ENCODE assay signal across 32 cellular contexts in the genomic region with DNA sequence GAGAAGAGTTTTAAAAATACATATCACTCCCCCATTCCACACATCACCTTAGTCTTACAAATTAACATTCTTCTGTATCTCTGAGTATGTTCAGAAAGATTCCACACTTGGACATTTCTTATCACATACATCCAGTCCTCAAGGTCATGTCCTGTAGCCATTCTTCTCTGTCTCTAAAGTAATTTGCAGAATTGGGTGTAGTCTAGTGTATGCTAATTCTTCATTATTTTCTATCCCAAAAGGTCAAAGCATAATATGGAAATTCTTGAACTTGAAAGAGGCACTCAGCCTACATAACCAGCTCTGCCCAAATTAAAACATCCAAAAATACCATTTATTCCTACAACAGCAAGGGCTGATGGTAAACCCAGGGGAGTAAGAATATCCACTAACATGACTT.
"Had no signal": no experiment of that assay in that cellular context is flagged by ENCODE, and none has a peak within 500 bp of the region (broad histone marks: within the 10 kb centered on the region; RNA-seq: fewer than 3 reads in every experiment).

No MANE protein-coding gene starts in this region.

- H3K4me1 ChIP-seq: adrenal gland, ascending aorta, body of pancreas, breast epithelium had no signal

- H3K27me3 ChIP-seq: adrenal gland, ascending aorta, body of pancreas, brain microvascular endothelial cell, breast epithelium, cardiac muscle cell had no signal

- H3K4me3 ChIP-seq: adrenal gland, ascending aorta, body of pancreas, breast epithelium, cardiac muscle cell had no signal

- FAIRE-seq: astrocyte, bronchial epithelial cell had no signal

- DNase-seq: activated effector memory CD4-positive, alpha-beta T cell treated with anti-CD3 and anti-CD28 coated beads, Interleukin-2, amount 50 U/mL, for 16 hours; activated effector memory CD4-positive, alpha-beta T cell treated with Interleukin-2 at 50 U/mL for 16 hours; activated gamma-delta T cell; activated gamma-delta T cell treated with Interleukin-2 at 50 U/mL for 16 hours; activated naive CD4-positive, alpha-beta T cell; activated naive CD4-positive, alpha-beta T cell treated with anti-CD3 and anti-CD28 coated beads for 36 hours; activated naive CD4-positive, alpha-beta T cell treated with anti-CD3 and anti-CD28 coated beads, Interleukin-2, amount 10 ng/mL, durations not matched to agents 7 days and 5 days; activated naive CD4-positive, alpha-beta T cell treated with anti-CD3 and anti-CD28 coated beads, Interleukin-2, amount 50 U/mL, for 16 hours; activated naive CD4-positive, alpha-beta T cell treated with Interleukin-2 at 50 U/mL for 16 hours; activated naive CD8-positive, alpha-beta T cell treated with anti-CD3 and anti-CD28 coated beads for 36 hours; activated naive CD8-positive, alpha-beta T cell treated with anti-CD3 and anti-CD28 coated beads, Interleukin-2, amount 10 ng/mL, durations not matched to agents 7 days and 5 days; activated naive CD8-positive, alpha-beta T cell treated with anti-CD3 and anti-CD28 coated beads, Interleukin-2, amount 50 U/mL, for 24 hours; activated T-cell treated with anti-CD3 and anti-CD28 coated beads, Interleukin-2, amount 50 U/mL, for 1 hour; activated T-cell treated with anti-CD3 and anti-CD28 coated beads, Interleukin-2, amount 50 U/mL, for 24 hours; activated T-cell treated with anti-CD3 and anti-CD28 coated beads, Interleukin-2, amount 50 U/mL, for 4 hours; activated T-cell treated with anti-CD3 and anti-CD28 coated beads, Interleukin-2, amount 50 U/mL, for 48 hours; activated T-cell treated with anti-CD3 and anti-CD28 coated beads, Interleukin-2, amount 50 U/mL, for 72 hours; adrenal gland; amniotic stem cell; amygdala; anterior cingulate cortex; aorta; body of pancreas; brain microvascular endothelial cell; caudate nucleus; central memory CD4-positive, alpha-beta T cell; cerebellar nuclear complex had no signal

- H3K36me3 ChIP-seq: adrenal gland, ascending aorta, brain microvascular endothelial cell, breast epithelium, cardiac muscle cell had no signal

- H3K9me3 ChIP-seq: adrenal gland, ascending aorta, body of pancreas, breast epithelium had no signal

- H3K27ac ChIP-seq: adrenal gland, ascending aorta, body of pancreas, brain microvascular endothelial cell, breast epithelium, cardiac muscle cell had no signal
